In the genomic region with DNA sequence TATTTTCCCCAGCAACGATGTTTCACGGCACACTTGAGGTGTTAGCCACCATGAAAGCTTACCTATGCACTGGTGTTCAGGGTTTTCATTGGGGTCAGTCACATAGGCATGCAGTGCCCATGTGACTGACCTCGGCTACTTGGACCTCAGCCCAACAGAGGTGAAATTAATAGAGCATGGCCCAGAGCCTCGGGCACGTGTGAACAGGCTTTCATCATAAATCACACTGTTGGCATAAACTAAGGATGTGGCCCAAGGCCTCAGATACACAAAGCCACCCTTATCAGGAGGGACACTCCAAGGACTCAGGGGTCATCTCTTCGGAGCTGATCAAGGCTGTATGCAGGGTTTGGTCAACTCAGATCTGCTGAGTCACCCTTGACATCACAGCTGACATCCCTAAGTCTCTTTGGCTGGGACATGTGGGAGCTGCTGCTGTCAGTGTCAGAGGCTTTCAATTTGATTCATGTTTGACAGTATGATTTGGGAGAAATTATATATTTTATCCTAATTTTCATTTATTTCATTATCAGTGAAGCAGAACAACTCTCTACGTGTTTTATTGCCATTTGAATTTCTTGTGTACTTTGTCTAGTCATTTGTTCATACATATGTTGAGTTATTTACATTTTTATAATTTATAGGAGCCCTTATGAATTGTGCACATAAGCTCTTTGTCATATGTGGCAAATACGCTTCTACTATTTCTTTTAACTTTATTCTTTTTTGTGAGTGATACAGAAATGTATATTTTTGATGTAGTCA, we compare ENCODE assay signal across 17 cellular contexts. TPM values are rescaled to one million over a fixed set of nuclear protein-coding genes. Genes with fewer than 3 reads are reported as not detected.
A peak's percentile ranks its signal among the peaks of the same experiment; 100 is the strongest.
DNase-seq lines count a peak whose midpoint lies in the region; ATAC-seq, FAIRE-seq and TF ChIP-seq lines count a peak whose summit lies in the region.
"Had no signal": no experiment of that assay in that cellular context is flagged by ENCODE, and none has a peak within 500 bp of the region (broad histone marks: within the 10 kb centered on the region; RNA-seq: fewer than 3 reads in every experiment).

No MANE protein-coding gene starts in this region.

- H3K9me3 Mint-ChIP-seq in activated T-cell treated with anti-CD3 and anti-CD28 coated beads, Interleukin-2, amount 50 U/mL, for 72 hours = no peaks in the 10 kb centered on the region

- FAIRE-seq in HTR-8/SVneo (lab: Jason Lieb, UNC) = peak; percentile 54

- H3K9me3 ChIP-seq in adrenal gland (replicated peaks in 1 of 3) (no peaks in the 10 kb centered on the region), gastroesophageal sphincter (no peaks in the 10 kb centered on the region)
- H3K9me3 ChIP-seq: suprapubic skin had no signal

- TF ChIP-seq POLR2A in adrenal gland (IDR thresholded peaks at IDR 0.05) (no peak), gastroesophageal sphincter (IDR thresholded peaks at IDR 0.05) (no peak)

- H3K4me1 ChIP-seq in adrenal gland (replicated peaks in 1 of 2) (peaks cover 0 to 5% of the 10 kb centered on the region in 2 donors), gastroesophageal sphincter (no peaks in the 10 kb centered on the region)
- H3K4me1 ChIP-seq: parathyroid adenoma, suprapubic skin had no signal

- no peak for ATAC-seq in activated T-cell treated with anti-CD3 and anti-CD28 coated beads, Interleukin-2, amount 50 U/mL, for 72 hours (replicated peaks in 1 of 2)
- no peak for ATAC-seq in gastroesophageal sphincter

- H3K4me3 ChIP-seq in adrenal gland (no peak overlapping the region), gastroesophageal sphincter (no peak overlapping the region)
- H3K4me3 ChIP-seq: suprapubic skin had no signal

- intact Hi-C loops in adrenal gland (cut with DNase I) = no loop called here

- no peaks in the 10 kb centered on the region for H3K36me3 ChIP-seq in adrenal gland (replicated peaks in 1 of 2)
- H3K36me3 ChIP-seq in gastroesophageal sphincter = no peaks in the 10 kb centered on the region
- H3K36me3 ChIP-seq: suprapubic skin had no signal

- H3K4me3 Mint-ChIP-seq in activated T-cell treated with anti-CD3 and anti-CD28 coated beads, Interleukin-2, amount 50 U/mL, for 72 hours = no peak overlapping the region

- TF ChIP-seq CTCF in adrenal gland (IDR thresholded peaks at IDR 0.05) (no peak), gastroesophageal sphincter (IDR thresholded peaks at IDR 0.05) (no peak)

- TF ChIP-seq EP300 in gastroesophageal sphincter (IDR thresholded peaks at IDR 0.05) = no peak

- DNase-seq in A172 (ENCODE audit: low spot score) = peak; percentile 51
- DNase-seq in HTR-8/SVneo (ENCODE audit: insufficient read length, low spot score) = no peak
- peak in 4 of 7 donors; percentile 22 to 37 (median 28) for DNase-seq in adrenal gland
- peak; percentile 77 for DNase-seq in left kidney (ENCODE audit: low read depth, low spot score)
- DNase-seq in activated T-cell treated with anti-CD3 and anti-CD28 coated beads, Interleukin-2, amount 50 U/mL, for 72 hours = no peak
- no peak for DNase-seq in mesenteric fat pad (ENCODE audit: low spot score)
- no peak for DNase-seq in COLO668 (lab: John Stamatoyannopoulos, UW; ENCODE audit: unreplicated experiment)
- DNase-seq: activated CD4-positive, alpha-beta T cell treated with anti-CD3 and anti-CD28 coated beads, Interleukin-2, amount 50 U/mL, for 4 hours; anterior cingulate cortex; DND-41; midbrain; NCI-H1105 treated with DMSO at 0.1 percent for 48 hours; NCI-H226; T-helper 9 cell had no signal

- H3K27me3 Mint-ChIP-seq in activated T-cell treated with anti-CD3 and anti-CD28 coated beads, Interleukin-2, amount 50 U/mL, for 72 hours (ENCODE audit: low read depth) = no peaks in the 10 kb centered on the region

- H3K36me3 Mint-ChIP-seq in activated T-cell treated with anti-CD3 and anti-CD28 coated beads, Interleukin-2, amount 50 U/mL, for 72 hours (ENCODE audit: insufficient read depth in 2 of 2) = no peaks in the 10 kb centered on the region

- H3K4me1 Mint-ChIP-seq in activated T-cell treated with anti-CD3 and anti-CD28 coated beads, Interleukin-2, amount 50 U/mL, for 72 hours (ENCODE audit: low read depth) = no peaks in the 10 kb centered on the region

- no peak overlapping the region for H3K27ac ChIP-seq in adrenal gland
- no peak overlapping the region for H3K27ac ChIP-seq in gastroesophageal sphincter
- H3K27ac ChIP-seq: parathyroid adenoma, suprapubic skin had no signal

- 35 to 51% (median 47%) methylated on average over 5 to 8 of the region's 8 CpGs for WGBS in adrenal gland, 4 donors
- WGBS in gastroesophageal sphincter (ENCODE audit: low coverage in 1 of 2), 2 donors = 40 to 72% methylated on average over 3 to 4 of the region's 8 CpGs

- no peaks in the 10 kb centered on the region for H3K27me3 ChIP-seq in adrenal gland
- no peaks in the 10 kb centered on the region for H3K27me3 ChIP-seq in gastroesophageal sphincter
- H3K27me3 ChIP-seq: suprapubic skin had no signal

- H3K27ac Mint-ChIP-seq in activated T-cell treated with anti-CD3 and anti-CD28 coated beads, Interleukin-2, amount 50 U/mL, for 72 hours = no peak overlapping the region

RNA-seq across cellular contexts. Expression of a gene that starts 59.7 kb away (rescaled TPM):
- total RNA-seq in A172 (2014; rRNA removed; shearing (Covaris generic)) = 1.2 and 2.3 TPM in 2 replicates
- total RNA-seq in adrenal gland (under 1 TPM; 0.14 to 0.69 (median 0.25) TPM), mesenteric fat pad (5.7 TPM), gastroesophageal sphincter (10 to 100 TPM in 1 of 4 donors, 1 to 10 TPM in 3; 4.4 to 17.2 (median 5.9) TPM)
- under 1 TPM; 0.16 to 0.30 (median 0.22) TPM for polyA plus RNA-seq in adrenal gland
- 10 to 100 TPM in 1 of 2 donors, 1 to 10 TPM in 1; 6.2 to 12.0 TPM for total RNA-seq in activated T-cell treated with anti-CD3 and anti-CD28 coated beads, Interleukin-2, amount 50 U/mL, for 72 hours

Comparison
In these comparisons a context has a peak if more than half of its experiments do, and no peak if none do; other contexts are left out.
1. DNase-seq: peak in A172 (single experiment), adrenal gland (4 of 7) and left kidney (single experiment); none in HTR-8/SVneo (single experiment), activated T-cell treated with anti-CD3 and anti-CD28 coated beads, Interleukin-2, amount 50 U/mL, for 72 hours (0 of 2), mesenteric fat pad (single experiment) and COLO668 (single experiment).